19 cellular contexts compared by ENCODE assay signal in genomic region chr10:69419096-69419760, GRCh38. TPM values are rescaled to one million over a fixed set of nuclear protein-coding genes. Genes with fewer than 3 reads are reported as not detected.
A peak's percentile ranks its signal among the peaks of the same experiment; 100 is the strongest.
DNase-seq lines count a peak whose midpoint lies in the region; ATAC-seq and TF ChIP-seq lines count a peak whose summit lies in the region.
"Had no signal": no experiment of that assay in that cellular context is flagged by ENCODE, and none has a peak within 500 bp of the region (broad histone marks: within the 10 kb centered on the region; RNA-seq: fewer than 3 reads in every experiment).

No MANE protein-coding gene starts in this region.

- H2BK5ac ChIP-seq in neuronal stem cell (ENCODE audit: low read length): no peak overlapping the region

- H3K4me1 ChIP-seq in Peyer's patch: peaks cover 0 to 29% (median 0%) of the 10 kb centered on the region in 4 donors
- no peaks in the 10 kb centered on the region for H3K4me1 ChIP-seq in neuronal stem cell (ENCODE audit: control insufficient read depth in 2 of 2, insufficient read depth in 1 of 2, low read depth in 1 of 2, low read length in 2 of 2)
- H3K4me1 ChIP-seq in stomach: peaks cover 7 to 63% (median 33%) of the 10 kb centered on the region in 4 donors
- H3K4me1 ChIP-seq in upper lobe of left lung: peaks cover 4 to 26% (median 10%) of the 10 kb centered on the region in 4 donors

- DNase-seq in Peyer's patch: peak in 2 of 3 donors; percentile 77 to 81
- peak in 1 of 2 donors; percentile 63 for DNase-seq in left colon
- no peak for DNase-seq in neuronal stem cell (ENCODE audit: low spot score)
- DNase-seq in stomach: no peak
- DNase-seq in upper lobe of left lung: no peak
- DNase-seq in H7: no peak
- DNase-seq in stimulated activated CD4-positive, alpha-beta T cell treated with anti-CD3 and anti-CD28 coated beads, Interleukin-2, amount 100 ng/mL, for 24 hours: no peak
- DNase-seq: DMS53, GDM1, MV-4-11, NCI-H1417, NCI-H1694 treated with DMSO at 0.1 percent for 48 hours, NCI-H2081 treated with DMSO at 0.1 percent for 48 hours, NCI-H446, NCI-H526, Right ventricle myocardium superior had no signal

- no peak overlapping the region for H3K23ac ChIP-seq in neuronal stem cell (ENCODE audit: low read depth, low read length, poor library complexity)

- TF ChIP-seq CTCF in Peyer's patch (IDR thresholded peaks at IDR 0.05) (no peak), stomach (IDR thresholded peaks at IDR 0.05) (no peak), upper lobe of left lung (IDR thresholded peaks at IDR 0.05) (no peak)

- peak overlapping the region; percentile 37 for H2BK15ac ChIP-seq in neuronal stem cell (ENCODE audit: low read length)

- H2AK5ac ChIP-seq in neuronal stem cell (ENCODE audit: low read depth, low read length): no peak overlapping the region

- no peaks in the 10 kb centered on the region for H3K79me1 ChIP-seq in neuronal stem cell (ENCODE audit: low read depth, low read length)

- intact Hi-C loops in left colon (cut with DNase I, micrococcal nuclease): loop anchor here in 1 of 2 donors (5.0 kb wide), 1 partner anchor 78 kb away; no protein-coding TSS in a partner anchor
- intact Hi-C loops in stomach (cut with DNase I; ENCODE audit: low total_unique reads): no loop called here

- WGBS in neuronal stem cell (ENCODE audit: extremely low coverage in 2 of 2, insufficient read length in 2 of 2, insufficient replicate concordance in 1 of 2), 2 donors: no CpG with 5 or more reads among the region's 18 CpGs
- 84 to 92% (median 90%) methylated on average over 16 to 18 of the region's 18 CpGs for WGBS in stomach, 5 donors
- WGBS in upper lobe of left lung, 2 donors: 93 to 96% methylated on average over 18 of the region's 18 CpGs

- H3K4me2 ChIP-seq in neuronal stem cell (ENCODE audit: insufficient read depth, low read length, poor library complexity, severe bottlenecking): no peak overlapping the region

- H3K27ac ChIP-seq in Peyer's patch: peak overlapping the region in 2 of 4 donors; percentile 65 to 66
- no peak overlapping the region for H3K27ac ChIP-seq in neuronal stem cell (replicated peaks; ENCODE audit: low read length)
- peak overlapping the region in 3 of 5 donors; percentile 66 to 84 (median 81) for H3K27ac ChIP-seq in stomach
- H3K27ac ChIP-seq in upper lobe of left lung: no peak overlapping the region
- H3K27ac ChIP-seq: C4-2B had no signal

- peak overlapping the region; percentile 35 for H3K18ac ChIP-seq in neuronal stem cell (ENCODE audit: low read length)

- TF ChIP-seq EP300 in stomach (IDR thresholded peaks at IDR 0.05) (no peak), upper lobe of left lung (IDR thresholded peaks at IDR 0.05) (no peak)

- peak overlapping the region; percentile 51 for H2BK12ac ChIP-seq in neuronal stem cell (ENCODE audit: low read length)

- no peak overlapping the region for H4K8ac ChIP-seq in neuronal stem cell (ENCODE audit: low read depth, low read length)

- H2BK120ac ChIP-seq in neuronal stem cell (ENCODE audit: low read depth, low read length): no peak overlapping the region

- H3K14ac ChIP-seq in neuronal stem cell (ENCODE audit: low read length): no peak overlapping the region

- H3K4me3 ChIP-seq in Peyer's patch: no peak overlapping the region
- no peak overlapping the region for H3K4me3 ChIP-seq in neuronal stem cell (ENCODE audit: low read length in 2 of 2)
- H3K4me3 ChIP-seq in stomach: no peak overlapping the region
- no peak overlapping the region for H3K4me3 ChIP-seq in upper lobe of left lung
- no peak overlapping the region for H3K4me3 ChIP-seq in H7 (ENCODE audit: insufficient read depth, low read depth, low read length)

- TF ChIP-seq POLR2A in Peyer's patch (IDR thresholded peaks at IDR 0.05) (no peak), stomach (IDR thresholded peaks at IDR 0.05) (no peak), upper lobe of left lung (IDR thresholded peaks at IDR 0.05) (no peak)

- H3K27me3 ChIP-seq in Peyer's patch: no peaks in the 10 kb centered on the region
- peaks cover 0 to 23% (median 0%) of the 10 kb centered on the region in 3 experiments for H3K27me3 ChIP-seq in neuronal stem cell (ENCODE audit: control insufficient read depth in 3 of 3, insufficient read depth in 3 of 3, low read depth in 1 of 3, low read length in 3 of 3)
- no peaks in the 10 kb centered on the region for H3K27me3 ChIP-seq in stomach
- no peaks in the 10 kb centered on the region for H3K27me3 ChIP-seq in upper lobe of left lung
- H3K27me3 ChIP-seq in H7 (ENCODE audit: control insufficient read depth, insufficient read depth, low read length): no peaks in the 10 kb centered on the region; the same call in 1 of the 2 replicates

- H3K9ac ChIP-seq in neuronal stem cell (ENCODE audit: low read depth, low read length, poor library complexity): peak overlapping the region; percentile 38

- H2AFZ ChIP-seq in neuronal stem cell (ENCODE audit: low read length): no peak overlapping the region

- H3K9me3 ChIP-seq in Peyer's patch (no peaks in the 10 kb centered on the region), neuronal stem cell (replicated peaks in 1 of 2; ENCODE audit: control insufficient read depth in 2 of 2, insufficient read depth in 1 of 2, low read depth in 1 of 2, low read length in 2 of 2) (no peaks in the 10 kb centered on the region), stomach (no peaks in the 10 kb centered on the region), upper lobe of left lung (no peaks in the 10 kb centered on the region)

- ATAC-seq in left colon: peak; percentile 63
- no peak for ATAC-seq in upper lobe of left lung (ENCODE audit: low FRiP score in 2 of 2)

- H4K91ac ChIP-seq in neuronal stem cell (ENCODE audit: low read depth, low read length, poor library complexity): no peak overlapping the region

- H3K36me3 ChIP-seq in Peyer's patch (no peaks in the 10 kb centered on the region), neuronal stem cell (replicated peaks in 1 of 2; ENCODE audit: control insufficient read depth in 2 of 2, insufficient read depth in 2 of 2, low read length in 2 of 2) (no peaks in the 10 kb centered on the region), stomach (no peaks in the 10 kb centered on the region), upper lobe of left lung (no peaks in the 10 kb centered on the region), H7 (replicated peaks; ENCODE audit: control insufficient read depth, insufficient read depth, low read length) (no peaks in the 10 kb centered on the region)

- no peak overlapping the region for H3K4ac ChIP-seq in neuronal stem cell (ENCODE audit: low read length)

RNA-seq across cellular contexts. Expression of gene TACR2, which starts 2.5 kb away (rescaled TPM):
- 10 to 100 TPM in 1 of 4 donors, 1 to 10 TPM in 2, not detected in 1; 1.1 to 11.1 (median 3.2) TPM for total RNA-seq in Peyer's patch
- 10 to 100 TPM in 1 of 2 donors, under 1 TPM in 1; 0.61 to 26.8 TPM for total RNA-seq in left colon
- not detected for polyA plus RNA-seq in neuronal stem cell (2013, experiment 1 of 2)
- not detected for polyA plus RNA-seq in neuronal stem cell (2013, experiment 2 of 2)
- 100 to 1,000 TPM in 1 of 5 donors, 10 to 100 TPM in 3, 1 to 10 TPM in 1; 5.7 to 133 (median 14.3) TPM for total RNA-seq in stomach
- polyA plus RNA-seq in stomach: 10 to 100 TPM in 1 of 3 donors, under 1 TPM in 1, not detected in 1; 0.56 to 67.8 TPM
- total RNA-seq in upper lobe of left lung: 1 to 10 TPM in 2 of 6 donors, under 1 TPM in 1, not detected in 3; 0.94 to 1.4 (median 1.2) TPM
- total RNA-seq in H7 (2014; rRNA removed; shearing (Covaris generic)): 0.48 TPM in 1 of 2 replicates, not detected in the other
- total RNA-seq: H4 had no signal

RNA-seq across cellular contexts. Expression of gene TSPAN15, which starts 32.0 kb away (rescaled TPM):
- total RNA-seq in Peyer's patch: 100 to 1,000 TPM in 2 of 4 donors, 10 to 100 TPM in 2; 32.2 to 110 (median 94.4) TPM
- 100 to 1,000 TPM; 142 to 145 TPM for total RNA-seq in left colon
- 10.5 TPM for polyA plus RNA-seq in neuronal stem cell (2013, experiment 1 of 2)
- polyA plus RNA-seq in neuronal stem cell (2013, experiment 2 of 2): 10.6 TPM
- total RNA-seq in stomach: 100 to 1,000 TPM in 1 of 5 donors, 10 to 100 TPM in 4; 23.5 to 153 (median 97.4) TPM
- polyA plus RNA-seq in stomach: 10 to 100 TPM; 35.4 to 67.8 (median 55.8) TPM
- total RNA-seq in upper lobe of left lung: 10 to 100 TPM; 19.9 to 69.5 (median 63.0) TPM
- 5.0 and 6.5 TPM in 2 replicates for total RNA-seq in H7 (2014; rRNA removed; shearing (Covaris generic))
- total RNA-seq: H4 had no signal
- polyA plus RNA-seq: IgD-negative memory B cell had no signal

Comparison
In these comparisons a context has a peak if more than half of its experiments do, and no peak if none do; other contexts are left out.
1. DNase-seq: peak in Peyer's patch (2 of 3); none in neuronal stem cell (single experiment), stomach (single experiment), upper lobe of left lung (0 of 2), H7 (single experiment) and stimulated activated CD4-positive, alpha-beta T cell treated with anti-CD3 and anti-CD28 coated beads, Interleukin-2, amount 100 ng/mL, for 24 hours (0 of 2).
2. H3K27ac ChIP-seq: peak in stomach (3 of 5); none in neuronal stem cell (single experiment) and upper lobe of left lung (0 of 4).